Comparison of ENCODE assay signal across 1 cellular context in the genomic region with DNA sequence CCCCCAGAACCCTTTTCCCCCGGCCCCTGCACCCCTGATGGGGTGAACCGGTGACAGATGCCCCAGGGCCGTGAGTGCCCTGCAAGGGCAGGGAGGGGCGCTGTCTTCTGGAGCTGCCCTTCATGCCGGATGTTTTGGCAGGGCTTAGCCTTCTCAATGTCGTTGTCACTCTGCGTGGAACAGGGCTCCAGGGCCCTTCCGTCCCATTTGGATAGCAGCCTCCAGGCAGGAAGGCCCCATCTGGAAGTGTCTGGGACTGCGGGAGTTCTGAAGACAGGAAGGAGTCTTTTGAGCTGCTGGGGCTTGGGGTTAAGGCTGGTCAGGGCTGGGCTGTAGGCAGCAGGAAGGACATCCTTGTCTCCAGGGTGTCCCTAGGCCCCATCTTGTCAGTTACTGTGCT.
TF ChIP-seq lines count a peak whose summit lies in the region.

No MANE protein-coding gene starts in this region.

TF ChIP-seq in A549, 52 proteins besides CTCF, POLR2A, EP300 and RAD21 (continued from another document):
- no peak for TF ChIP-seq CBX2 (IDR thresholded peaks at IDR 0.05; ENCODE audit: borderline replicate concordance, low read depth)
